In genomic region chr7:148020679-148021078, GRCh38 we compare ENCODE assay signal across 15 cellular contexts.
DNase-seq lines count a peak whose midpoint lies in the region; ATAC-seq and TF ChIP-seq lines count a peak whose summit lies in the region.
"Had no signal": no experiment of that assay in that cellular context is flagged by ENCODE, and none has a peak within 500 bp of the region (broad histone marks: within the 10 kb centered on the region; RNA-seq: fewer than 3 reads in every experiment).

No MANE protein-coding gene starts in this region.

- H3K27ac ChIP-seq in mesendoderm (ENCODE audit: low read depth, low read length): no peak overlapping the region
- H3K27ac ChIP-seq: 22Rv1, A549, BLaER1 had no signal

- H2AK5ac ChIP-seq in mesendoderm (ENCODE audit: low read length): no peak overlapping the region

- H3K36me3 ChIP-seq in mesendoderm (ENCODE audit: control insufficient read depth, insufficient read depth, low read length): no peaks in the 10 kb centered on the region
- H3K36me3 ChIP-seq: BLaER1 had no signal

- no peaks in the 10 kb centered on the region for H3K4me1 ChIP-seq in mesendoderm (ENCODE audit: control insufficient read depth, low read depth, low read length)
- H3K4me1 ChIP-seq: A549, BLaER1 had no signal

- H3K27me3 Mint-ChIP-seq in WTC11 (ENCODE audit: low read depth): peaks cover 79% of the 10 kb centered on the region
- H3K27me3 Mint-ChIP-seq in activated naive CD8-positive, alpha-beta T cell treated with anti-CD3 and anti-CD28 coated beads for 36 hours: no peaks in the 10 kb centered on the region
- H3K27me3 Mint-ChIP-seq: CD4-positive, alpha-beta memory T cell had no signal

- peaks cover 12% of the 10 kb centered on the region for H3K9me3 Mint-ChIP-seq in WTC11
- H3K9me3 Mint-ChIP-seq in activated naive CD8-positive, alpha-beta T cell treated with anti-CD3 and anti-CD28 coated beads for 36 hours: no peaks in the 10 kb centered on the region

- no peak overlapping the region for H3K4ac ChIP-seq in mesendoderm (ENCODE audit: low read depth, low read length)

- peak; percentile 68 for ATAC-seq in WTC11
- ATAC-seq: A549, GM12878 had no signal

- no peak overlapping the region for H3K9ac ChIP-seq in mesendoderm (ENCODE audit: low read length)
- H3K9ac ChIP-seq: BLaER1 had no signal

- H4K8ac ChIP-seq in mesendoderm (ENCODE audit: low read depth, low read length): no peak overlapping the region

- no peak overlapping the region for H4K5ac ChIP-seq in mesendoderm (ENCODE audit: low read length)

- H3K4me1 Mint-ChIP-seq in WTC11: peaks cover 46% of the 10 kb centered on the region
- no peaks in the 10 kb centered on the region for H3K4me1 Mint-ChIP-seq in activated naive CD8-positive, alpha-beta T cell treated with anti-CD3 and anti-CD28 coated beads for 36 hours
- H3K4me1 Mint-ChIP-seq: CD14-positive monocyte; CD4-positive, alpha-beta memory T cell had no signal

- H2BK120ac ChIP-seq in mesendoderm (ENCODE audit: low read depth, low read length): no peak overlapping the region

- POLR2A ChIA-PET in WTC11 (lab: Charles Lee): no interaction called here

- no peaks in the 10 kb centered on the region for H3K79me2 ChIP-seq in mesendoderm (ENCODE audit: control insufficient read depth, insufficient read depth, low read length)

- H3K79me1 ChIP-seq in mesendoderm (ENCODE audit: low read length): no peaks in the 10 kb centered on the region

- no peak overlapping the region for H3K56ac ChIP-seq in mesendoderm (ENCODE audit: low read length)

- peaks cover 12% of the 10 kb centered on the region; the same call in 1 of the 2 replicates for H3K36me3 Mint-ChIP-seq in WTC11
- no peaks in the 10 kb centered on the region for H3K36me3 Mint-ChIP-seq in activated naive CD8-positive, alpha-beta T cell treated with anti-CD3 and anti-CD28 coated beads for 36 hours
- H3K36me3 Mint-ChIP-seq: CD14-positive monocyte; CD4-positive, alpha-beta memory T cell had no signal

- no peaks in the 10 kb centered on the region for H3K27me3 ChIP-seq in mesendoderm (ENCODE audit: insufficient read depth, low read length, poor library complexity)
- H3K27me3 ChIP-seq: BLaER1 had no signal

- CTCF ChIA-PET in WTC11 (lab: Charles Lee): interaction anchor here (0.9 kb wide), 1 partner anchor 589 kb away, joined by 3 read pairs; no protein-coding TSS in a partner anchor

- no peak overlapping the region for H2BK15ac ChIP-seq in mesendoderm (replicated peaks; ENCODE audit: low read depth)

- H3K4me3 Mint-ChIP-seq in WTC11: peak overlapping the region; percentile 5; the same call in 1 of the 2 replicates
- no peak overlapping the region for H3K4me3 Mint-ChIP-seq in activated naive CD8-positive, alpha-beta T cell treated with anti-CD3 and anti-CD28 coated beads for 36 hours
- H3K4me3 Mint-ChIP-seq: CD14-positive monocyte; CD4-positive, alpha-beta memory T cell had no signal

- H2BK5ac ChIP-seq in mesendoderm (ENCODE audit: low read length): no peak overlapping the region

- WGBS in mesendoderm (ENCODE audit: extremely low coverage, insufficient coverage, low lambda C conversion rate): no CpG with 5 or more reads among the region's 6 CpGs

- TF ChIP-seq CTCF in WTC11 (IDR thresholded peaks at IDR 0.05): no peak

- H3K23ac ChIP-seq in mesendoderm (ENCODE audit: low read length): no peak overlapping the region

- H3K27ac Mint-ChIP-seq in WTC11: no peak overlapping the region
- H3K27ac Mint-ChIP-seq in activated naive CD8-positive, alpha-beta T cell treated with anti-CD3 and anti-CD28 coated beads for 36 hours: no peak overlapping the region
- H3K27ac Mint-ChIP-seq: CD14-positive monocyte; CD4-positive, alpha-beta memory T cell had no signal

- DNase-seq in ELF-1 (ENCODE audit: low read depth, low spot score): peak; percentile 17
- no peak for DNase-seq in WTC11 (ENCODE audit: low spot score)
- peak; percentile 45 for DNase-seq in iPS DF 19.7 (ENCODE audit: low read depth, low spot score)
- DNase-seq in mesendoderm: peak; percentile 16
- no peak for DNase-seq in NCI-H2196 (lab: John Stamatoyannopoulos, UW; ENCODE audit: unreplicated experiment)
- no peak for DNase-seq in AML-193 (lab: John Stamatoyannopoulos, UW)
- no peak for DNase-seq in activated naive CD8-positive, alpha-beta T cell treated with anti-CD3 and anti-CD28 coated beads for 36 hours
- DNase-seq: Calu3; CD4-positive, alpha-beta memory T cell; DMS79 treated with DMSO at 0.1 percent for 48 hours had no signal

- H3K18ac ChIP-seq in mesendoderm (ENCODE audit: low read length): no peak overlapping the region

- H3K4me3 ChIP-seq in mesendoderm (ENCODE audit: low read length): no peak overlapping the region
- H3K4me3 ChIP-seq: A549, BLaER1, GM12878 had no signal

- H3K4me2 ChIP-seq in mesendoderm (ENCODE audit: low read length): no peak overlapping the region
- H3K4me2 ChIP-seq: A549, BLaER1 had no signal

TF ChIP-seq in WTC11, 78 proteins besides CTCF, POLR2A, EP300 and RAD21:
- no peak for TF ChIP-seq CREB1 (CRISPR knock-in tag; IDR thresholded peaks at IDR 0.05)
- TF ChIP-seq NFATC4 (CRISPR knock-in tag; IDR thresholded peaks at IDR 0.05): no peak
- TF ChIP-seq FOXP4 (CRISPR knock-in tag; IDR thresholded peaks at IDR 0.05): peak; percentile 63; the same call in 1 of the 2 replicates
- TF ChIP-seq TEAD1 (CRISPR knock-in tag; IDR thresholded peaks at IDR 0.05): peak; percentile 62; the same call in 1 of the 2 replicates
- TF ChIP-seq ZNF396 (CRISPR knock-in tag; IDR thresholded peaks at IDR 0.05; ENCODE audit: borderline replicate concordance): no peak
- no peak for TF ChIP-seq ZNF317 (CRISPR knock-in tag; IDR thresholded peaks at IDR 0.05; ENCODE audit: borderline replicate concordance, low read depth)
- TF ChIP-seq IRF1 (CRISPR knock-in tag; IDR thresholded peaks at IDR 0.05): no peak

Comparison
In these comparisons a context has a peak if more than half of its experiments do, and no peak if none do; other contexts are left out.
1. DNase-seq: peak in ELF-1 (single experiment), iPS DF 19.7 (single experiment) and mesendoderm (single experiment); none in WTC11 (single experiment), NCI-H2196 (single experiment), AML-193 (0 of 2) and activated naive CD8-positive, alpha-beta T cell treated with anti-CD3 and anti-CD28 coated beads for 36 hours (single experiment).